ENCODE assay signal across 25 cellular contexts in the genomic region with DNA sequence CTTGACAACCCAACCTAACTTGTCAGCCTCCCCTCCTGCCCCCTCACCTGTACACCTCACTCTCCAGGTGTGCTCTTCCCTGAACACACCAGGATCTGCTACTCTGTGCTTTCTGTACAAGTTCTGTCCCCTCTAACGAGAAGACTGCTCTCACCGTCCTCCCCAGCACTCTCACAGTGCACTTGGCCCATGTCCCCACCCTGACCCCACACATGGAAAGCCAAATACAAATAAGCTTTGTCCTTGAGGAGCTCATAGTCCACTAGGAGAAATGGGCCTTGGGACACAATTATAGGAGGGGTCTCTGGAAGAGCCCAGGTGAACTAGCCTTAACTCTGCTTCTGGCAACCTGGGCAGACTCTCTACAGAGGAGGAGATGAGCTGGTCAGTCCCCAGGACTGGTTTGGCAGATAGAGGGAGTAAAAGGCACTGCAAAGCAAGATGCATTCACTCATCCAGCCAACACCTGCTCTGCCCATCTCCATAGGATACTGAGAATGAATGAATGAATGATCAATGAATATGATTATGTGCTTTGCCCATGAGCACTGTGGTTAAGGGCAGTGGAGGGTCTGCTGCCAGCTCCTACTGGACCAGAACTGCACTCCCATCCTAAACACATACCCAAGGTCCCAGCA. TPM values are rescaled to one million over a fixed set of nuclear protein-coding genes. Genes with fewer than 3 reads are reported as not detected.
DNase-seq lines count a peak whose midpoint lies in the region; ATAC-seq, FAIRE-seq and TF ChIP-seq lines count a peak whose summit lies in the region.
"Had no signal": no experiment of that assay in that cellular context is flagged by ENCODE, and none has a peak within 500 bp of the region (broad histone marks: within the 10 kb centered on the region; RNA-seq: fewer than 3 reads in every experiment).

No MANE protein-coding gene starts in this region.

- no peaks in the 10 kb centered on the region for H3K79me2 ChIP-seq in neural progenitor cell (ENCODE audit: low read depth)

- CTCF ChIA-PET in GM10248 (lab: Yijun Ruan, JAX) = no interaction called here
- CTCF ChIA-PET in CD8-positive, alpha-beta T cell (lab: Charles Lee) = no interaction called here

- H3K4me3 Mint-ChIP-seq in activated naive CD4-positive, alpha-beta T cell treated with anti-CD3 and anti-CD28 coated beads, Interleukin-2, amount 50 U/mL, for 24 hours = no peak overlapping the region
- no peak overlapping the region for H3K4me3 Mint-ChIP-seq in neural progenitor cell
- H3K4me3 Mint-ChIP-seq in CD8-positive, alpha-beta T cell = no peak overlapping the region
- H3K4me3 Mint-ChIP-seq: CD14-positive monocyte, HFFc6, IgD-negative memory B cell had no signal

- intact Hi-C loops in CD8-positive, alpha-beta T cell (cut with DNase I, micrococcal nuclease) = no loop called here

- no peak for DNase-seq in activated naive CD4-positive, alpha-beta T cell treated with anti-CD3 and anti-CD28 coated beads, Interleukin-2, amount 50 U/mL, for 72 hours (ENCODE audit: low spot score in 2 of 2)
- DNase-seq in bronchial epithelial cell (ENCODE audit: low read depth) = no peak
- DNase-seq in neural progenitor cell (ENCODE audit: low spot score) = no peak
- DNase-seq in foreskin fibroblast = no peak
- DNase-seq in GM10248 (ENCODE audit: extremely low spot score) = no peak
- DNase-seq in CD8-positive, alpha-beta T cell = no peak
- DNase-seq: BE2C, DMS153, DND-41, GM23248, HFFc6, MM.1S, NCI-H2029, NCI-H2227 treated with DMSO at 0.1 percent for 48 hours, NCI-H526 treated with DMSO at 0.1 percent for 48 hours, PC-9, Right ventricle myocardium superior, RPMI8226 had no signal

- no peak for TF ChIP-seq CTCF in bronchial epithelial cell (IDR thresholded peaks at IDR 0.05; ENCODE audit: insufficient read depth, low read length, severe bottlenecking)
- no peak for TF ChIP-seq CTCF in neural progenitor cell (IDR thresholded peaks at IDR 0.05)
- TF ChIP-seq CTCF in foreskin fibroblast (IDR thresholded peaks at IDR 0.05; ENCODE audit: low read depth, low read length) = no peak
- TF ChIP-seq CTCF in GM10248 (IDR thresholded peaks at IDR 0.05; ENCODE audit: control extremely low read depth, extremely low read depth, low read depth, missing control alignments) = no peak
- TF ChIP-seq CTCF in CD8-positive, alpha-beta T cell (IDR thresholded peaks at IDR 0.05) = no peak

- H3F3A ChIP-seq in neural progenitor cell (ENCODE audit: low read depth) = no peaks in the 10 kb centered on the region

- FAIRE-seq in bronchial epithelial cell (lab: Jason Lieb, UNC) = peak; percentile 18
- FAIRE-seq: GM18507 had no signal

- no peaks in the 10 kb centered on the region for H3K9me3 Mint-ChIP-seq in activated naive CD4-positive, alpha-beta T cell treated with anti-CD3 and anti-CD28 coated beads, Interleukin-2, amount 50 U/mL, for 24 hours
- H3K9me3 Mint-ChIP-seq in activated naive CD4-positive, alpha-beta T cell treated with anti-CD3 and anti-CD28 coated beads, Interleukin-2, amount 50 U/mL, for 72 hours = no peaks in the 10 kb centered on the region
- no peaks in the 10 kb centered on the region for H3K9me3 Mint-ChIP-seq in neural progenitor cell
- no peaks in the 10 kb centered on the region for H3K9me3 Mint-ChIP-seq in CD8-positive, alpha-beta T cell
- H3K9me3 Mint-ChIP-seq: CD14-positive monocyte, HFFc6, IgD-negative memory B cell had no signal

- no peak overlapping the region for H2AFZ ChIP-seq in neural progenitor cell (replicated peaks)
- H2AFZ ChIP-seq: GM23248, PC-9 had no signal

- no peak overlapping the region for H3K9ac ChIP-seq in neural progenitor cell
- H3K9ac ChIP-seq: GM23248, KMS-11 had no signal

- peak overlapping the region; percentile 23 for H3K27ac Mint-ChIP-seq in activated naive CD4-positive, alpha-beta T cell treated with anti-CD3 and anti-CD28 coated beads, Interleukin-2, amount 50 U/mL, for 24 hours
- H3K27ac Mint-ChIP-seq in activated naive CD4-positive, alpha-beta T cell treated with anti-CD3 and anti-CD28 coated beads, Interleukin-2, amount 50 U/mL, for 72 hours = peak overlapping the region in 1 of 2 donors; percentile 18
- H3K27ac Mint-ChIP-seq in neural progenitor cell = no peak overlapping the region
- H3K27ac Mint-ChIP-seq in CD8-positive, alpha-beta T cell = no peak overlapping the region
- H3K27ac Mint-ChIP-seq: CD14-positive monocyte, HFFc6, IgD-negative memory B cell had no signal

- H3K4me1 ChIP-seq in neural progenitor cell = peaks cover 3% of the 10 kb centered on the region
- H3K4me1 ChIP-seq in CD8-positive, alpha-beta T cell (ENCODE audit: insufficient read depth, low read length) = no peaks in the 10 kb centered on the region
- H3K4me1 ChIP-seq: BE2C, HAP-1 had no signal

- H3K4me3 ChIP-seq in bronchial epithelial cell (ENCODE audit: low read depth, low read length) (no peak overlapping the region), neural progenitor cell (no peak overlapping the region), foreskin fibroblast (ENCODE audit: low read depth in 1 of 2, low read length in 2 of 2) (no peak overlapping the region)
- H3K4me3 ChIP-seq in CD8-positive, alpha-beta T cell (ENCODE audit: low read depth, low read length) = no peak overlapping the region
- H3K4me3 ChIP-seq: GM23248, HAP-1, PC-9 had no signal

- H3K36me3 ChIP-seq in bronchial epithelial cell (ENCODE audit: control insufficient read depth, insufficient read depth, low read length) (peaks cover 2% of the 10 kb centered on the region), neural progenitor cell (peaks cover 7% of the 10 kb centered on the region)
- peaks cover 6% of the 10 kb centered on the region for H3K36me3 ChIP-seq in CD8-positive, alpha-beta T cell (ENCODE audit: insufficient read depth, low read length)

- peaks cover 4% of the 10 kb centered on the region for H3K36me3 Mint-ChIP-seq in activated naive CD4-positive, alpha-beta T cell treated with anti-CD3 and anti-CD28 coated beads, Interleukin-2, amount 50 U/mL, for 24 hours
- H3K36me3 Mint-ChIP-seq in activated naive CD4-positive, alpha-beta T cell treated with anti-CD3 and anti-CD28 coated beads, Interleukin-2, amount 50 U/mL, for 72 hours = peaks cover 0 to 6% of the 10 kb centered on the region in 2 donors
- peaks cover 23% of the 10 kb centered on the region for H3K36me3 Mint-ChIP-seq in neural progenitor cell
- peaks cover 41% of the 10 kb centered on the region for H3K36me3 Mint-ChIP-seq in CD8-positive, alpha-beta T cell

- H3K4me2 ChIP-seq in neural progenitor cell = no peak overlapping the region
- H3K4me2 ChIP-seq: KMS-11, PC-9 had no signal

- no peaks in the 10 kb centered on the region for H3K27me3 ChIP-seq in bronchial epithelial cell (ENCODE audit: control insufficient read depth, insufficient read depth, low read length)
- H3K27me3 ChIP-seq in neural progenitor cell = no peaks in the 10 kb centered on the region
- H3K27me3 ChIP-seq in CD8-positive, alpha-beta T cell (ENCODE audit: insufficient read depth, low read length) = no peaks in the 10 kb centered on the region
- H3K27me3 ChIP-seq: BE2C had no signal

- POLR2A ChIA-PET in GM10248 (lab: Yijun Ruan, JAX) = no interaction called here
- POLR2A ChIA-PET in CD8-positive, alpha-beta T cell (lab: Charles Lee) = interaction anchor here (1.1 kb wide), 1 partner anchor 17 kb away, joined by 3 read pairs; the partner anchor contains the start of gene THOC5

- H3K27ac ChIP-seq in neural progenitor cell = peak overlapping the region; percentile 47
- H3K27ac ChIP-seq in CD8-positive, alpha-beta T cell (ENCODE audit: low read depth, low read length) = no peak overlapping the region
- H3K27ac ChIP-seq: 22Rv1, GM23248, KMS-11, PC-9 had no signal

- ATAC-seq in activated naive CD4-positive, alpha-beta T cell treated with anti-CD3 and anti-CD28 coated beads, Interleukin-2, amount 50 U/mL, for 72 hours = no peak
- ATAC-seq in CD8-positive, alpha-beta T cell = no peak

- H3K27me3 Mint-ChIP-seq in activated naive CD4-positive, alpha-beta T cell treated with anti-CD3 and anti-CD28 coated beads, Interleukin-2, amount 50 U/mL, for 24 hours = no peaks in the 10 kb centered on the region
- H3K27me3 Mint-ChIP-seq in neural progenitor cell (ENCODE audit: insufficient read depth, low read depth) = peaks cover 3% of the 10 kb centered on the region
- H3K27me3 Mint-ChIP-seq in CD8-positive, alpha-beta T cell (ENCODE audit: low read depth) = no peaks in the 10 kb centered on the region
- H3K27me3 Mint-ChIP-seq: IgD-negative memory B cell had no signal

- H4K20me1 ChIP-seq in neural progenitor cell (ENCODE audit: low read depth) = peaks cover 18% of the 10 kb centered on the region

- H3K4me1 Mint-ChIP-seq in activated naive CD4-positive, alpha-beta T cell treated with anti-CD3 and anti-CD28 coated beads, Interleukin-2, amount 50 U/mL, for 24 hours = no peaks in the 10 kb centered on the region
- H3K4me1 Mint-ChIP-seq in neural progenitor cell = peaks cover 2% of the 10 kb centered on the region
- no peaks in the 10 kb centered on the region for H3K4me1 Mint-ChIP-seq in CD8-positive, alpha-beta T cell (ENCODE audit: low read depth)
- H3K4me1 Mint-ChIP-seq: CD14-positive monocyte, IgD-negative memory B cell had no signal

- H3K9me3 ChIP-seq in neural progenitor cell (ENCODE audit: low read depth) = no peaks in the 10 kb centered on the region
- H3K9me3 ChIP-seq in CD8-positive, alpha-beta T cell (ENCODE audit: low read length) = no peaks in the 10 kb centered on the region
- H3K9me3 ChIP-seq: BE2C, HAP-1 had no signal

RNA-seq across cellular contexts. Expression of gene NIPSNAP1, which starts 9.9 kb away (rescaled TPM):
- total RNA-seq in activated naive CD4-positive, alpha-beta T cell treated with anti-CD3 and anti-CD28 coated beads, Interleukin-2, amount 50 U/mL, for 72 hours = 10 to 100 TPM; 64.3 to 74.7 TPM
- 19.7 and 20.4 TPM in 2 replicates for total RNA-seq in bronchial epithelial cell
- total RNA-seq in neural progenitor cell (ENCODE audit: low replicate concordance) = 266 and 311 TPM in 2 replicates
- 10 to 100 TPM; 15.9 to 16.1 TPM for total RNA-seq in CD8-positive, alpha-beta T cell

RNA-seq across cellular contexts. Expression of gene THOC5, which starts 17.5 kb away (rescaled TPM):
- total RNA-seq in activated naive CD4-positive, alpha-beta T cell treated with anti-CD3 and anti-CD28 coated beads, Interleukin-2, amount 50 U/mL, for 72 hours = 10 to 100 TPM; 50.8 to 82.9 TPM
- total RNA-seq in bronchial epithelial cell = 43.2 and 44.0 TPM in 2 replicates
- total RNA-seq in neural progenitor cell (ENCODE audit: low replicate concordance) = 42.9 and 49.0 TPM in 2 replicates
- total RNA-seq in CD8-positive, alpha-beta T cell = 10 to 100 TPM; 33.5 to 35.0 TPM

RNA-seq across cellular contexts. Expression of gene NF2, which starts 32.4 kb away (rescaled TPM):
- total RNA-seq in activated naive CD4-positive, alpha-beta T cell treated with anti-CD3 and anti-CD28 coated beads, Interleukin-2, amount 50 U/mL, for 72 hours = 10 to 100 TPM; 30.6 to 45.0 TPM
- total RNA-seq in bronchial epithelial cell (23.6 and 28.4 TPM in 2 replicates), neural progenitor cell (ENCODE audit: low replicate concordance) (18.7 and 28.1 TPM in 2 replicates)
- 10 to 100 TPM; 22.6 to 23.2 TPM for total RNA-seq in CD8-positive, alpha-beta T cell
